8 cellular contexts compared by ENCODE assay signal in genomic region chr1:40256401-40257084, GRCh38. TPM values are rescaled to one million over a fixed set of nuclear protein-coding genes. Genes with fewer than 3 reads are reported as not detected.
DNase-seq lines count a peak whose midpoint lies in the region; ATAC-seq and TF ChIP-seq lines count a peak whose summit lies in the region.

No MANE protein-coding gene starts in this region.

- peaks cover 7% of the 10 kb centered on the region for H3K4me1 ChIP-seq in hepatocyte (ENCODE audit: insufficient read depth)
- peaks cover 17 to 36% of the 10 kb centered on the region in 2 donors for H3K4me1 ChIP-seq in adrenal gland (replicated peaks in 1 of 2)

- H3K4me2 ChIP-seq in hepatocyte: peak overlapping the region; percentile 85

- peak overlapping the region; percentile 98 for H3K27ac ChIP-seq in hepatocyte
- H3K27ac ChIP-seq in adrenal gland: peak overlapping the region in 1 of 5 donors; percentile 87

- 73% methylated on average over 6 of the region's 6 CpGs for WGBS in hepatocyte (ENCODE audit: low lambda C conversion rate, missing lambda C conversion rate)
- WGBS in adrenal gland, 4 donors: 65 to 73% (median 70%) methylated on average over 6 of the region's 6 CpGs

- no peaks in the 10 kb centered on the region for H4K20me1 ChIP-seq in hepatocyte (ENCODE audit: insufficient read depth, poor library complexity, severe bottlenecking)

- H3K27ac Mint-ChIP-seq in T-helper 1 cell treated with Interleukin-12 subunit alpha and Interleukin-12 subunit beta and Interleukin-4 antibody, amounts not matched to agents 30 μg/mL and 1 μg/mL, for 36 hours: peak overlapping the region; percentile 98
- peak overlapping the region; percentile 97 for H3K27ac Mint-ChIP-seq in activated CD4-positive, alpha-beta memory T cell treated with anti-CD3 and anti-CD28 coated beads for 36 hours
- peak overlapping the region; percentile 100 for H3K27ac Mint-ChIP-seq in stimulated activated effector memory CD8-positive, alpha-beta T cell treated with anti-CD3 and anti-CD28 coated beads, Interleukin-12 subunit alpha, Interleukin-12 subunit beta, amount 100 ng/mL, for 72 hours

- peak overlapping the region; percentile 75 for H3K4me3 ChIP-seq in hepatocyte
- H3K4me3 ChIP-seq in adrenal gland: peak overlapping the region in 1 of 4 donors; percentile 82

- no peak for TF ChIP-seq CTCF in hepatocyte (IDR thresholded peaks at IDR 0.05; ENCODE audit: poor library complexity)
- no peak for TF ChIP-seq CTCF in adrenal gland (IDR thresholded peaks at IDR 0.05)

- H3K9me2 ChIP-seq in hepatocyte (replicated peaks; ENCODE audit: insufficient read depth): no peaks in the 10 kb centered on the region

- CTCF ChIA-PET in activated CD4-positive, alpha-beta memory T cell treated with anti-CD3 and anti-CD28 coated beads for 36 hours (lab: Charles Lee): interaction anchor here (0.8 to 5.0 kb wide), 3 partner anchors 14 to 59 kb away, joined by 3 to 21 read pairs (median 3); no protein-coding TSS in a partner anchor

- ATAC-seq in stimulated activated effector memory CD8-positive, alpha-beta T cell treated with anti-CD3 and anti-CD28 coated beads, Interleukin-12 subunit alpha, Interleukin-12 subunit beta, amount 100 ng/mL, for 72 hours: no peak
- ATAC-seq in HG03520 (IDR thresholded peaks at IDR 0.05; ENCODE audit: unreplicated experiment) (no peak), GM18498 (IDR thresholded peaks at IDR 0.05; ENCODE audit: unreplicated experiment) (no peak)

- POLR2A ChIA-PET in activated CD4-positive, alpha-beta memory T cell treated with anti-CD3 and anti-CD28 coated beads for 36 hours (lab: Charles Lee): interaction anchor here (1.8 kb wide), 1 partner anchor 15 kb away, joined by 8 read pairs; no protein-coding TSS in a partner anchor

- H3K9me3 Mint-ChIP-seq in T-helper 1 cell treated with Interleukin-12 subunit alpha and Interleukin-12 subunit beta and Interleukin-4 antibody, amounts not matched to agents 30 μg/mL and 1 μg/mL, for 36 hours: no peaks in the 10 kb centered on the region
- H3K9me3 Mint-ChIP-seq in activated CD4-positive, alpha-beta memory T cell treated with anti-CD3 and anti-CD28 coated beads for 36 hours: no peaks in the 10 kb centered on the region
- H3K9me3 Mint-ChIP-seq in stimulated activated effector memory CD8-positive, alpha-beta T cell treated with anti-CD3 and anti-CD28 coated beads, Interleukin-12 subunit alpha, Interleukin-12 subunit beta, amount 100 ng/mL, for 72 hours: no peaks in the 10 kb centered on the region

- H3K9me3 ChIP-seq in hepatocyte (ENCODE audit: low read depth) (no peaks in the 10 kb centered on the region), adrenal gland (replicated peaks in 1 of 3) (no peaks in the 10 kb centered on the region)

- H3K79me2 ChIP-seq in hepatocyte: peaks cover 55% of the 10 kb centered on the region

- no peaks in the 10 kb centered on the region for H3K36me3 ChIP-seq in hepatocyte (replicated peaks; ENCODE audit: insufficient read depth, low read depth)
- H3K36me3 ChIP-seq in adrenal gland (replicated peaks in 1 of 2): peaks cover 0 to 16% of the 10 kb centered on the region in 2 donors

- H3K4me1 Mint-ChIP-seq in T-helper 1 cell treated with Interleukin-12 subunit alpha and Interleukin-12 subunit beta and Interleukin-4 antibody, amounts not matched to agents 30 μg/mL and 1 μg/mL, for 36 hours (ENCODE audit: low read depth): peaks cover 19% of the 10 kb centered on the region
- peaks cover 44% of the 10 kb centered on the region for H3K4me1 Mint-ChIP-seq in activated CD4-positive, alpha-beta memory T cell treated with anti-CD3 and anti-CD28 coated beads for 36 hours (ENCODE audit: low read depth)
- no peaks in the 10 kb centered on the region for H3K4me1 Mint-ChIP-seq in stimulated activated effector memory CD8-positive, alpha-beta T cell treated with anti-CD3 and anti-CD28 coated beads, Interleukin-12 subunit alpha, Interleukin-12 subunit beta, amount 100 ng/mL, for 72 hours

- H3K4me3 Mint-ChIP-seq in T-helper 1 cell treated with Interleukin-12 subunit alpha and Interleukin-12 subunit beta and Interleukin-4 antibody, amounts not matched to agents 30 μg/mL and 1 μg/mL, for 36 hours: peak overlapping the region; percentile 65
- peak overlapping the region; percentile 86 for H3K4me3 Mint-ChIP-seq in activated CD4-positive, alpha-beta memory T cell treated with anti-CD3 and anti-CD28 coated beads for 36 hours
- peak overlapping the region; percentile 98 for H3K4me3 Mint-ChIP-seq in stimulated activated effector memory CD8-positive, alpha-beta T cell treated with anti-CD3 and anti-CD28 coated beads, Interleukin-12 subunit alpha, Interleukin-12 subunit beta, amount 100 ng/mL, for 72 hours

- DNase-seq in T-helper 1 cell: no peak
- no peak for DNase-seq in activated CD4-positive, alpha-beta memory T cell treated with anti-CD3 and anti-CD28 coated beads for 36 hours
- DNase-seq in hepatocyte (ENCODE audit: low spot score): no peak
- no peak for DNase-seq in stimulated activated effector memory CD8-positive, alpha-beta T cell treated with anti-CD3 and anti-CD28 coated beads, Interleukin-12 subunit alpha, Interleukin-12 subunit beta, amount 100 ng/mL, for 72 hours (ENCODE audit: low spot score in 2 of 2)
- no peak for DNase-seq in adrenal gland

- H3K36me3 Mint-ChIP-seq in T-helper 1 cell treated with Interleukin-12 subunit alpha and Interleukin-12 subunit beta and Interleukin-4 antibody, amounts not matched to agents 30 μg/mL and 1 μg/mL, for 36 hours (ENCODE audit: low read depth): peaks cover 20% of the 10 kb centered on the region
- peaks cover 23% of the 10 kb centered on the region for H3K36me3 Mint-ChIP-seq in activated CD4-positive, alpha-beta memory T cell treated with anti-CD3 and anti-CD28 coated beads for 36 hours
- peaks cover 41% of the 10 kb centered on the region for H3K36me3 Mint-ChIP-seq in stimulated activated effector memory CD8-positive, alpha-beta T cell treated with anti-CD3 and anti-CD28 coated beads, Interleukin-12 subunit alpha, Interleukin-12 subunit beta, amount 100 ng/mL, for 72 hours

- H3K27me3 ChIP-seq in hepatocyte (no peaks in the 10 kb centered on the region), adrenal gland (no peaks in the 10 kb centered on the region)

- no peaks in the 10 kb centered on the region for H3K27me3 Mint-ChIP-seq in T-helper 1 cell treated with Interleukin-12 subunit alpha and Interleukin-12 subunit beta and Interleukin-4 antibody, amounts not matched to agents 30 μg/mL and 1 μg/mL, for 36 hours (ENCODE audit: low read depth)
- H3K27me3 Mint-ChIP-seq in activated CD4-positive, alpha-beta memory T cell treated with anti-CD3 and anti-CD28 coated beads for 36 hours: no peaks in the 10 kb centered on the region

- intact Hi-C loops in activated CD4-positive, alpha-beta memory T cell treated with anti-CD3 and anti-CD28 coated beads for 36 hours (cut with micrococcal nuclease): loop anchor here (1.0 to 5.0 kb wide), 4 partner anchors 15 to 214 kb away; partner anchors contain the start of genes CAP1 and COL9A2
- intact Hi-C loops in adrenal gland (cut with DNase I): loop anchor here in 1 of 2 donors (10.0 kb wide), 1 partner anchor 92 kb away; the partner anchor contains the start of gene RLF

- H2AFZ ChIP-seq in hepatocyte: peak overlapping the region; percentile 88

- TF ChIP-seq POLR2A in adrenal gland (IDR thresholded peaks at IDR 0.05): no peak

RNA-seq across cellular contexts. Expression of gene ZMPSTE24, which starts 1.5 kb away (rescaled TPM):
- 10 to 100 TPM; 29.5 to 30.5 TPM for total RNA-seq in activated CD4-positive, alpha-beta memory T cell treated with anti-CD3 and anti-CD28 coated beads for 36 hours
- total RNA-seq in hepatocyte (56.1 and 58.9 TPM in 2 replicates), adrenal gland (10 to 100 TPM; 36.1 to 60.8 (median 42.2) TPM)
- polyA plus RNA-seq in hepatocyte (32.6 and 35.6 TPM in 2 replicates), adrenal gland (100 to 1,000 TPM in 1 of 3 donors, 10 to 100 TPM in 2; 14.2 to 100 (median 21.5) TPM)

RNA-seq across cellular contexts. Expression of gene TMCO2, which starts 8.8 kb away (rescaled TPM):
- not detected for total RNA-seq in activated CD4-positive, alpha-beta memory T cell treated with anti-CD3 and anti-CD28 coated beads for 36 hours
- not detected in 2 replicates for total RNA-seq in hepatocyte
- 0.69 TPM in 1 of 2 replicates, not detected in the other for polyA plus RNA-seq in hepatocyte
- total RNA-seq in adrenal gland: not detected
- polyA plus RNA-seq in adrenal gland: not detected
